ENCODE assay signal across 9 cellular contexts in the genomic region with DNA sequence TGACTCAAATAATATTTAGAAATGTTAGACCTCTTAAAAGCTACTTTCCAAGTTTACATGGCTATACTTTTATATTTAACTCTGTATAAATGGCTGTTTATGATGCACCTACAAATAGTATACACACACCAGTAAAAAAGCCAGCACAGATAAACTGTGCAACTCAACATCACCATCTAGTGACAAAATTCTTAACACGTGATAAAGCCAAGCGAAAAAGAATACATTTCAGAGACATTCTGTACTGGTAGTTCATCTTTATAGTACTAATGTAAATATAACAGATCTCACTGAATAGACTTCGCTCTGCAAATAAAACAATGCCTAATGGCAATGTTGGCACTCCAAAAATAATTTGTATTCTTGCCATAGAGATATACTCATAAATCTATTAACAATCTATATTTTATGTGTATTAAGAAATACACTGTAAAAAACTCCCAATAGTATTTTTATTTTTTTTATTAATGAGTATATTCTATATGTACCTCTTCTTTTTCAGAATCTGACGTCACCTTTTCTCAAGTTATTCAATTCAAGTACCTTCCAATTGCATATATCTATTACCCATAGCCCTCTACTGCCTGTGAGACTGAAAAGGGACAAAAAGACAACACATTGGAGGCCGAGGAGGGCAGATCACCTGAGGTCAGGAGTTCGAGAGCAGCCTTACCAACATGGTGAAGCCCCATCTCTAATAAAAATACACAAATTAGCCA.
DNase-seq lines count a peak whose midpoint lies in the region; ATAC-seq and TF ChIP-seq lines count a peak whose summit lies in the region.
"Had no signal": no experiment of that assay in that cellular context is flagged by ENCODE, and none has a peak within 500 bp of the region (broad histone marks: within the 10 kb centered on the region; RNA-seq: fewer than 3 reads in every experiment).

No MANE protein-coding gene starts in this region.

- H3K4me3 Mint-ChIP-seq in Calu3 (ENCODE audit: low read depth, unreplicated experiment), result no peak overlapping the region
- H3K4me3 Mint-ChIP-seq: memory B cell had no signal

- no peak overlapping the region for H3K27ac ChIP-seq in lung (ENCODE audit: low read depth in 1 of 2, low read length in 1 of 2)

- no peaks in the 10 kb centered on the region for H3K27me3 ChIP-seq in lung (ENCODE audit: control insufficient read depth, insufficient read depth)

- intact Hi-C loops in Calu3 (cut with micrococcal nuclease; ENCODE audit: unreplicated experiment), result loop anchor here (1.0 to 5.0 kb wide), 2 partner anchors 151 to 683 kb away; no protein-coding TSS in a partner anchor

- ATAC-seq in GM19463 (IDR thresholded peaks at IDR 0.05; ENCODE audit: unreplicated experiment) (peak; percentile 62), lung (ENCODE audit: insufficient read depth, low FRiP score) (no peak)

- in situ Hi-C loops in astrocyte of the cerebellum (cut with HindIII; ENCODE audit: low sequenced_read_pairs), result no loop called here

- no peaks in the 10 kb centered on the region for H3K4me1 Mint-ChIP-seq in Calu3 (ENCODE audit: low read depth, unreplicated experiment)
- H3K4me1 Mint-ChIP-seq: memory B cell had no signal

- H3K27ac Mint-ChIP-seq in Calu3 (ENCODE audit: unreplicated experiment), result no peak overlapping the region
- H3K27ac Mint-ChIP-seq: memory B cell had no signal

- TF ChIP-seq CTCF in Calu3 (IDR thresholded peaks at IDR 0.05; ENCODE audit: unreplicated experiment), result no peak
- peak; percentile 46 for TF ChIP-seq CTCF in astrocyte of the cerebellum (IDR thresholded peaks at IDR 0.05; ENCODE audit: low read depth, low read length, missing control alignments)
- peak; percentile 18 for TF ChIP-seq CTCF in lung (IDR thresholded peaks at IDR 0.05; ENCODE audit: control extremely low read depth, extremely low read depth)

- CTCF ChIA-PET in Calu3 (lab: Charles Lee), result interaction anchor here (0.7 kb wide), 3 partner anchors 541 to 1248 kb away, joined by 4 to 8 read pairs (median 5); no protein-coding TSS in a partner anchor

- BruUV-seq in Calu3 (replicated peaks; lab: Mats Ljungman, UMichigan), result no TSS peak

- DNase-seq in Calu3 (peak; percentile 6), LoVo (ENCODE audit: low spot score) (peak; percentile 25), astrocyte of the cerebellum (ENCODE audit: low read depth) (no peak), lung (ENCODE audit: low spot score) (no peak), germinal center (ENCODE audit: low spot score) (no peak)
- DNase-seq in stimulated activated CD4-positive, alpha-beta T cell treated with anti-CD3 and anti-CD28 coated beads, Interleukin-2, amount 100 ng/mL, for 24 hours, result no peak
- no peak for DNase-seq in stimulated activated CD4-positive, alpha-beta T cell treated with anti-CD3 and anti-CD28 coated beads, Interleukin-15, amount 100 ng/mL, for 24 hours

- WGBS in lung, 2 donors, result 65 to 71% methylated on average over 6 of the region's 6 CpGs

- H3K9me3 ChIP-seq in lung (ENCODE audit: control insufficient read depth in 2 of 2, insufficient read depth in 1 of 2, low read length in 1 of 2), result no peaks in the 10 kb centered on the region

- peaks cover 0 to 5% of the 10 kb centered on the region in 2 donors for H3K4me1 ChIP-seq in lung (ENCODE audit: control insufficient read depth in 2 of 2, insufficient read depth in 2 of 2, low read length in 2 of 2)

- no peaks in the 10 kb centered on the region for H3K27me3 Mint-ChIP-seq in Calu3 (ENCODE audit: unreplicated experiment)
- H3K27me3 Mint-ChIP-seq: memory B cell had no signal

- no peaks in the 10 kb centered on the region for H3K9me3 Mint-ChIP-seq in Calu3 (ENCODE audit: low read depth, unreplicated experiment)
- H3K9me3 Mint-ChIP-seq: memory B cell had no signal

- no peak overlapping the region for H3K4me3 ChIP-seq in astrocyte of the cerebellum (ENCODE audit: low read depth, low read length)
- H3K4me3 ChIP-seq in lung, result no peak overlapping the region

- no peaks in the 10 kb centered on the region for H3K36me3 ChIP-seq in lung (ENCODE audit: control insufficient read depth in 2 of 2, insufficient read depth in 2 of 2, low read length in 2 of 2)

- no peaks in the 10 kb centered on the region for H3K36me3 Mint-ChIP-seq in Calu3 (ENCODE audit: insufficient read depth, unreplicated experiment)
- H3K36me3 Mint-ChIP-seq: memory B cell had no signal

Comparison
In these comparisons a context has a peak if more than half of its experiments do, and no peak if none do; other contexts are left out.
1. DNase-seq: peak in Calu3 (single experiment) and LoVo (single experiment); none in astrocyte of the cerebellum (single experiment), lung (single experiment), germinal center (single experiment), stimulated activated CD4-positive, alpha-beta T cell treated with anti-CD3 and anti-CD28 coated beads, Interleukin-2, amount 100 ng/mL, for 24 hours (0 of 2) and stimulated activated CD4-positive, alpha-beta T cell treated with anti-CD3 and anti-CD28 coated beads, Interleukin-15, amount 100 ng/mL, for 24 hours (single experiment).